8 cellular contexts compared by ENCODE assay signal in genomic region chr19:45792482-45793177, GRCh38. TPM values are rescaled to one million over a fixed set of nuclear protein-coding genes. Genes with fewer than 3 reads are reported as not detected.
DNase-seq lines count a peak whose midpoint lies in the region; ATAC-seq, FAIRE-seq and TF ChIP-seq lines count a peak whose summit lies in the region.

TSS of gene DMWD (minus strand) at chr19:45792845. CDS start at chr19:45792756, 89 bp downstream.

- peaks cover 3% of the 10 kb centered on the region for H3K27me3 ChIP-seq in CD8-positive, alpha-beta T cell (ENCODE audit: insufficient read depth, low read length)
- H3K27me3 ChIP-seq in H1 (replicated peaks in 1 of 4; ENCODE audit: control insufficient read depth in 3 of 4, extremely low read depth in 1 of 4, insufficient read depth in 3 of 4, low read length in 3 of 4) (no peaks in the 10 kb centered on the region), mesenchymal stem cell (ENCODE audit: control insufficient read depth in 1 of 2, insufficient read depth in 1 of 2, low read length in 2 of 2) (no peaks in the 10 kb centered on the region)

- H3K4ac ChIP-seq in H1 (replicated peaks; ENCODE audit: insufficient read length, low read depth, low read length) (no peak within 1 kb of the TSS), mesenchymal stem cell (ENCODE audit: low read depth in 1 of 2, low read length in 2 of 2) (peak within 1 kb of the TSS; percentile 34 to 92)

- H3K27ac ChIP-seq in CD8-positive, alpha-beta T cell (ENCODE audit: low read depth, low read length), result peak within 1 kb of the TSS; percentile 37
- H3K27ac ChIP-seq in H1 (ENCODE audit: low read depth, low read length) (peak within 1 kb of the TSS; percentile 83; the same call in 1 of the 2 replicates), mesenchymal stem cell (ENCODE audit: low read length, poor library complexity, severe bottlenecking) (no peak within 1 kb of the TSS)

- H2BK5ac ChIP-seq in H1 (ENCODE audit: low read depth, low read length) (no peak within 1 kb of the TSS), mesenchymal stem cell (ENCODE audit: low read depth, low read length, poor library complexity, severe bottlenecking) (peak within 1 kb of the TSS; percentile 89)

- H3K14ac ChIP-seq in H1 (ENCODE audit: insufficient read length) (no peak within 1 kb of the TSS), mesenchymal stem cell (ENCODE audit: low read length in 2 of 2) (peak within 1 kb of the TSS in 1 of 2 experiments; percentile 79)

- TF ChIP-seq CTCF in CD8-positive, alpha-beta T cell (IDR thresholded peaks at IDR 0.05), result no peak
- no peak for TF ChIP-seq CTCF in H1 (IDR thresholded peaks at IDR 0.05; ENCODE audit: control extremely low read depth in 1 of 3, insufficient read depth in 1 of 3, low read depth in 1 of 3, low read length in 3 of 3)

- TF ChIP-seq POLR2A in H1 (IDR thresholded peaks at IDR 0.05; ENCODE audit: control extremely low read depth in 1 of 2, low read depth in 2 of 2, low read length in 2 of 2), result peak in 1 of 2 experiments; percentile 80; a peak in 1 of 3 replicates

- 1% methylated on average over 34 of the region's 83 CpGs; no CpG with 5 or more reads in 1 of the 2 experiments for WGBS in H1 (ENCODE audit: extremely low coverage in 1 of 2, insufficient coverage in 1 of 2, insufficient read length in 1 of 2, insufficient replicate concordance in 2 of 2, low coverage in 1 of 2, low lambda C conversion rate in 2 of 2, missing lambda C conversion rate in 1 of 2), 2 experiments
- under 1% methylated on average over 58 of the region's 83 CpGs for WGBS in mesenchymal stem cell

- H2BK15ac ChIP-seq in H1 (ENCODE audit: low read length) (no peak within 1 kb of the TSS), mesenchymal stem cell (ENCODE audit: low read depth, poor library complexity, severe bottlenecking) (peak within 1 kb of the TSS; percentile 83)

- H2BK12ac ChIP-seq in H1 (ENCODE audit: low read depth, low read length) (0 out of 2 replicates have a peak within 1 kb of the TSS, but pooled peaks have one; percentile 31), mesenchymal stem cell (ENCODE audit: low read length in 2 of 2) (peak within 1 kb of the TSS in 1 of 2 experiments; percentile 55)

- peak within 1 kb of the TSS; percentile 55 for H3K4me3 ChIP-seq in CD8-positive, alpha-beta T cell (ENCODE audit: low read depth, low read length)
- H3K4me3 ChIP-seq in H1 (ENCODE audit: extremely low read depth in 1 of 4, insufficient read depth in 2 of 4, low read depth in 3 of 4, low read length in 4 of 4) (peak within 1 kb of the TSS; percentile 67 to 100 (median 86)), mesenchymal stem cell (ENCODE audit: insufficient read depth in 1 of 2, low read depth in 1 of 2, low read length in 2 of 2) (peak within 1 kb of the TSS; percentile 96 to 98)

- POLR2A ChIA-PET in CD8-positive, alpha-beta T cell (lab: Charles Lee), result interaction anchor here (0.8 to 3.2 kb wide), 5 partner anchors 10 to 101 kb away, joined by 3 to 25 read pairs (median 3); partner anchors contain the start of genes QPCTL, SIX5 and SNRPD2
- POLR2A ChIA-PET in H1 (lab: Charles Lee; ENCODE audit: partially characterized antibody), result interaction anchor here (0.6 to 4.3 kb wide), 19 partner anchors 11 to 475 kb away, joined by 3 to 39 read pairs (median 4); partner anchors contain the start of genes DMPK, FOXA3, QPCTL and RSPH6A

- no peaks in the 10 kb centered on the region for H3K9me3 Mint-ChIP-seq in CD8-positive, alpha-beta T cell

- peak within 1 kb of the TSS; percentile 80 to 98 (median 92) for H3K9ac ChIP-seq in H1 (replicated peaks in 1 of 4; ENCODE audit: extremely low read depth in 1 of 4, low read depth in 3 of 4, low read length in 3 of 4)
- H3K9ac ChIP-seq in mesenchymal stem cell (ENCODE audit: low read length), result peak within 1 kb of the TSS; percentile 97

- no peak for TF ChIP-seq RAD21 in H1 (IDR thresholded peaks at IDR 0.05 in 1 of 2, conservative IDR thresholded peaks at IDR 0.05 in 1 of 2; ENCODE audit: low read depth in 2 of 2, low read length in 2 of 2)

- DNase-seq in CD8-positive, alpha-beta T cell, result peak; percentile 99 to 100 (median 99)
- peak; percentile 91 for DNase-seq in HS-5 (ENCODE audit: low read depth)
- peak; percentile 99 for DNase-seq in NK-92 treated with Interleukin-12 subunit alpha and Interleukin-12 subunit beta, amount 100 ng/mL, for 24 hours (lab: John Stamatoyannopoulos, UW)
- peak; percentile 99 to 100 for DNase-seq in activated CD8-positive, alpha-beta memory T cell treated with anti-CD3 and anti-CD28 coated beads for 4 hours (ENCODE audit: low read depth in 2 of 2)
- peak; percentile 97 to 100 for DNase-seq in H1 (ENCODE audit: low read depth in 1 of 2, low spot score in 2 of 2)
- peak; percentile 99 for DNase-seq in mesenchymal stem cell
- DNase-seq in stimulated activated CD8-positive, alpha-beta memory T cell treated with anti-CD3 and anti-CD28 coated beads, Interleukin-12 subunit alpha, Interleukin-12 subunit beta, amount 100 ng/mL, for 4 hours (ENCODE audit: low read depth), result peak; percentile 99

- CTCF ChIA-PET in CD8-positive, alpha-beta T cell (lab: Charles Lee), result interaction anchor here (1.1 to 17.7 kb wide), 2 partner anchors 9 to 20 kb away, joined by 4 to 313 read pairs; partner anchors contain the start of gene SIX5
- CTCF ChIA-PET in H1 (lab: Charles Lee; ENCODE audit: partially characterized antibody), result interaction anchor here (0.6 to 2.1 kb wide), 9 partner anchors 9 to 149 kb away, joined by 3 to 7 read pairs (median 4); partner anchors contain the start of genes IRF2BP1 and SIX5

- H3K4me2 ChIP-seq in H1 (ENCODE audit: insufficient read depth in 1 of 2, low read depth in 2 of 2, low read length in 2 of 2), result peak within 1 kb of the TSS; percentile 95 to 99
- peak within 1 kb of the TSS; percentile 51 for H3K4me2 ChIP-seq in mesenchymal stem cell (ENCODE audit: low read length, poor library complexity, severe bottlenecking)

- H3K4me3 Mint-ChIP-seq in CD8-positive, alpha-beta T cell, result peak within 1 kb of the TSS; percentile 90

- peak; percentile 96 for ATAC-seq in CD8-positive, alpha-beta T cell
- peak; percentile 86 for ATAC-seq in GM19467 (IDR thresholded peaks at IDR 0.05; ENCODE audit: unreplicated experiment)

- H3K27ac Mint-ChIP-seq in CD8-positive, alpha-beta T cell, result peak within 1 kb of the TSS; percentile 75

- H3K79me2 ChIP-seq in H1 (ENCODE audit: control insufficient read depth in 1 of 2, insufficient read depth in 2 of 2, low read length in 2 of 2), result peaks cover 0 to 12% of the 10 kb centered on the region in 2 experiments; a peak in 2 of 4 replicates

- no peak within 1 kb of the TSS; the same call in 1 of the 2 replicates for H2AFZ ChIP-seq in H1 (ENCODE audit: low read length)
- H2AFZ ChIP-seq in mesenchymal stem cell (ENCODE audit: low read depth, low read length), result peak within 1 kb of the TSS; percentile 44

- no peak within 1 kb of the TSS for H2AK5ac ChIP-seq in H1 (ENCODE audit: low read depth, low read length)
- H2AK5ac ChIP-seq in mesenchymal stem cell (ENCODE audit: low read length, severe bottlenecking), result no peak within 1 kb of the TSS

- peaks cover 28% of the 10 kb centered on the region for H3K4me1 ChIP-seq in CD8-positive, alpha-beta T cell (ENCODE audit: insufficient read depth, low read length)
- H3K4me1 ChIP-seq in H1 (replicated peaks in 1 of 4; ENCODE audit: control insufficient read depth in 3 of 4, insufficient read depth in 4 of 4, low read length in 3 of 4) (peaks cover 0 to 6% (median 4%) of the 10 kb centered on the region in 4 experiments; a peak in 3 of 7 replicates), mesenchymal stem cell (ENCODE audit: control insufficient read depth, insufficient read depth, low read depth, low read length) (peaks cover 13% of the 10 kb centered on the region)

- peaks cover 25% of the 10 kb centered on the region for H3K36me3 Mint-ChIP-seq in CD8-positive, alpha-beta T cell

- H4K8ac ChIP-seq in H1 (ENCODE audit: extremely low read depth, insufficient read depth, low read length), result peak within 1 kb of the TSS; percentile 98
- peak within 1 kb of the TSS; percentile 98 for H4K8ac ChIP-seq in mesenchymal stem cell (ENCODE audit: low read length)

- H4K20me1 ChIP-seq in H1 (replicated peaks in 1 of 2; ENCODE audit: control insufficient read depth in 1 of 2, insufficient read depth in 2 of 2, low read length in 2 of 2), result peaks cover 0 to 7% of the 10 kb centered on the region in 2 experiments

- peaks cover 4% of the 10 kb centered on the region; the same call in 1 of the 2 replicates for H3K23me2 ChIP-seq in H1 (ENCODE audit: low read depth, low read length)

- H3K36me3 ChIP-seq in CD8-positive, alpha-beta T cell (ENCODE audit: insufficient read depth, low read length), result no peaks in the 10 kb centered on the region
- H3K36me3 ChIP-seq in H1 (ENCODE audit: control insufficient read depth in 2 of 4, insufficient read depth in 4 of 4, low read length in 3 of 4) (peaks cover 0 to 14% (median 10%) of the 10 kb centered on the region in 4 experiments; a peak in 6 of 8 replicates), mesenchymal stem cell (ENCODE audit: control insufficient read depth in 1 of 2, insufficient read depth in 2 of 2, low read depth in 1 of 2, low read length in 2 of 2) (peaks cover 23 to 28% of the 10 kb centered on the region in 2 experiments)

- H2BK120ac ChIP-seq in H1 (replicated peaks; ENCODE audit: low read depth, low read length) (no peak within 1 kb of the TSS), mesenchymal stem cell (ENCODE audit: low read depth, low read length) (peak within 1 kb of the TSS; percentile 97)

- H3K79me1 ChIP-seq in H1 (ENCODE audit: low read depth, low read length) (peaks cover 10% of the 10 kb centered on the region), mesenchymal stem cell (replicated peaks; ENCODE audit: low read length, poor library complexity, severe bottlenecking) (peaks cover 7% of the 10 kb centered on the region)

- peaks cover 37% of the 10 kb centered on the region for H3K4me1 Mint-ChIP-seq in CD8-positive, alpha-beta T cell (ENCODE audit: low read depth)

- H3K23ac ChIP-seq in H1 (ENCODE audit: insufficient read length), result no peak within 1 kb of the TSS
- peak within 1 kb of the TSS in 1 of 2 experiments; percentile 96 for H3K23ac ChIP-seq in mesenchymal stem cell (ENCODE audit: low read length in 2 of 2)

- intact Hi-C loops in CD8-positive, alpha-beta T cell (cut with DNase I, micrococcal nuclease), result loop anchor here (1.0 to 10.0 kb wide), 7 partner anchors 13 to 388 kb away; partner anchors contain the start of genes SYMPK (in 2 of the 2), IRF2BP1 (in 1 of the 2), POLR1G (in 1 of the 2) and PPP1R13L (in 1 of the 2)

- peak; percentile 69 for FAIRE-seq in H1 (lab: Jason Lieb, UNC)

- H4K5ac ChIP-seq in H1 (ENCODE audit: insufficient read length, low read depth, low read length), result peak within 1 kb of the TSS; percentile 75

- H4K91ac ChIP-seq in H1 (replicated peaks; ENCODE audit: insufficient read length, low read length), result no peak within 1 kb of the TSS
- peak within 1 kb of the TSS; percentile 97 for H4K91ac ChIP-seq in mesenchymal stem cell (ENCODE audit: low read length)

- peak within 1 kb of the TSS; percentile 92 for H3K56ac ChIP-seq in H1 (replicated peaks; ENCODE audit: insufficient read length, low read depth, low read length)

- peaks cover 18% of the 10 kb centered on the region for H3K27me3 Mint-ChIP-seq in CD8-positive, alpha-beta T cell (ENCODE audit: low read depth)

- H3K18ac ChIP-seq in H1 (ENCODE audit: extremely low read depth, low read length), result no peak within 1 kb of the TSS; the same call in 1 of the 2 replicates
- peak within 1 kb of the TSS; percentile 98 to 99 for H3K18ac ChIP-seq in mesenchymal stem cell (ENCODE audit: low read depth in 1 of 2, low read length in 2 of 2)

- TF ChIP-seq EP300 in H1 (IDR thresholded peaks at IDR 0.05; ENCODE audit: borderline replicate concordance in 1 of 2, low read depth in 2 of 2, low read length in 2 of 2), result no peak

- H3K9me3 ChIP-seq in CD8-positive, alpha-beta T cell (ENCODE audit: low read length), result no peaks in the 10 kb centered on the region
- H3K9me3 ChIP-seq in H1 (ENCODE audit: insufficient read depth in 2 of 2, low read depth in 1 of 2, low read length in 1 of 2) (no peaks in the 10 kb centered on the region), mesenchymal stem cell (ENCODE audit: control insufficient read depth, low read length) (no peaks in the 10 kb centered on the region)

- H2BK20ac ChIP-seq in H1 (ENCODE audit: low read length), result no peak within 1 kb of the TSS

RNA-seq across cellular contexts. Expression of gene DMWD, which starts in this region (rescaled TPM):
- total RNA-seq in CD8-positive, alpha-beta T cell, result 10 to 100 TPM; 23.8 to 25.5 TPM
- 41.0 and 41.6 TPM in 2 replicates for total RNA-seq in H1 (2021; fragmentation: NEBNext Ultra II Directional; extraction: Animal tissue kit (Norgen Biotek cat#: 25700))
- polyA plus RNA-seq in H1 (2011; rRNA removed), result 13.6 and 23.7 TPM in 2 replicates
- polyA plus RNA-seq in H1 (2011; cell fraction: cytosol; rRNA removed), result 14.6 TPM
- 83.4 TPM for polyA plus RNA-seq in H1 (2011; cell fraction: nucleus; rRNA removed)
- 18.1 to 24.8 TPM (median 20.7 TPM) in 4 replicates for polyA plus RNA-seq in H1 (2012, experiment 1 of 2)
- 14.5 TPM for polyA plus RNA-seq in H1 (2012, experiment 2 of 2)
- 18.6 TPM for polyA plus RNA-seq in H1 (2013, experiment 1 of 2)
- 17.7 TPM for polyA plus RNA-seq in H1 (2013, experiment 2 of 2)
- 18.0 and 24.8 TPM in 2 replicates for polyA minus RNA-seq in H1 (2011; rRNA and poly(A)+ RNA removed)
- 23.3 TPM for polyA minus RNA-seq in H1 (2011; cell fraction: cytosol; rRNA and poly(A)+ RNA removed)
- polyA minus RNA-seq in H1 (2011; cell fraction: nucleus; rRNA and poly(A)+ RNA removed), result 61.6 TPM
- polyA plus RNA-seq in mesenchymal stem cell (2013, experiment 1 of 2), result 35.9 TPM
- polyA plus RNA-seq in mesenchymal stem cell (2013, experiment 2 of 2), result 32.6 TPM
